Comparison of ENCODE assay signal across 15 cellular contexts in genomic region chr6:121157913-121158312, GRCh38.
"Had no signal": no experiment of that assay in that cellular context is flagged by ENCODE, and none has a peak within 500 bp of the region (broad histone marks: within the 10 kb centered on the region; RNA-seq: fewer than 3 reads in every experiment).

No MANE protein-coding gene starts in this region.

- H3K36me3 ChIP-seq: colonic mucosa, neutrophil had no signal

- H3K4me1 ChIP-seq: colonic mucosa, left ventricle myocardium inferior, suprapubic skin had no signal

- H3K9me3 ChIP-seq: colonic mucosa, neutrophil, suprapubic skin had no signal

- FAIRE-seq: kidney had no signal

- ATAC-seq: activated T-helper 17 cell treated with anti-CD3 and anti-CD28 coated beads, Interleukin-2, amount 50 U/mL, for 72 hours; esophagus mucosa; natural killer cell; stimulated activated naive CD8-positive, alpha-beta T cell treated with anti-CD3 and anti-CD28 coated beads, Interleukin-15, Interleukin-2, amounts not matched to agents 100 U/mL and 50 U/mL, for 24 hours had no signal

- DNase-seq: activated CD4-positive, alpha-beta T cell treated with anti-CD3 and anti-CD28 coated beads, Interleukin-2, amount 10 ng/mL, durations not matched to agents 7 days and 5 days; activated naive CD4-positive, alpha-beta T cell treated with Interleukin-2 at 50 U/mL for 16 hours; caudate nucleus; colonic mucosa; hippocampal formation; kidney; left ventricle myocardium inferior; natural killer cell; posterior cingulate gyrus; stimulated activated CD4-positive, alpha-beta T cell treated with anti-CD3 and anti-CD28 coated beads, Interleukin-15, amount 100 ng/mL, for 24 hours; stimulated activated naive CD8-positive, alpha-beta T cell treated with anti-CD3 and anti-CD28 coated beads, Interleukin-15, Interleukin-2, amounts not matched to agents 100 U/mL and 50 U/mL, for 24 hours had no signal

- H3K27me3 ChIP-seq: colonic mucosa, neutrophil, suprapubic skin had no signal

- H3K4me3 ChIP-seq: colonic mucosa, left ventricle myocardium inferior, suprapubic skin had no signal

- H3K27ac ChIP-seq: colonic mucosa, left ventricle myocardium inferior, neutrophil, suprapubic skin had no signal
